ENCODE assay signal across 16 cellular contexts in the genomic region with DNA sequence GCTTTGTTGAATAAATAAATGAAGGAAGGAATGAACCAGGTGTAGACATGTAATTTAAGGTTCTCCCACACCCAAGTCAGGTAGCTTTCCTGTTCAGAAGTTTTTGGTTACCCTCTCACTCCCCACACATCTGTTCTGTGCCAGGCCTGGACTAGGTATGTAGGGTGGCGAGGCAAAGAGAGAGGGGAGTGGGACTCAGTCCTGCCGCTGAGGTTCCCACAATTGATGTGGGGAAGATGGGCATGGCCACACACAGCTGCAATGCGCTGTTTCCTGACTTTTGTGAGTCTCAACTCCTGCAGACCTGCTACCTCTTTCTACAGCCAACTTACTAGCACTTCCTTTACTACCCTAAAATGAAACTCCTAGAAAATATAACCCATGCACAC.
"Had no signal": no experiment of that assay in that cellular context is flagged by ENCODE, and none has a peak within 500 bp of the region (broad histone marks: within the 10 kb centered on the region; RNA-seq: fewer than 3 reads in every experiment).

No MANE protein-coding gene starts in this region.

- H3K27me3 ChIP-seq: brain microvascular endothelial cell had no signal

- H3K9me3 Mint-ChIP-seq: activated CD4-positive, alpha-beta memory T cell treated with anti-CD3 and anti-CD28 coated beads, Interleukin-2, amount 10 ng/mL, durations not matched to agents 7 days and 5 days; activated T-cell treated with anti-CD3 and anti-CD28 coated beads, Interleukin-2, amount 50 U/mL, for 72 hours; dendritic cell treated with granulocyte-macrophage colony-stimulating factor and Interleukin-4, amounts not matched to agents 40 ng/mL and 50 ng/mL, for 4 days; stimulated activated memory B cell treated with anti-CD40 and anti-IgM and Interleukin-4, amounts not matched to agents 10 μg/mL and 1 μg/mL and 100 μg/mL, for 72 hours; type B pancreatic cell had no signal

- H3K4me3 Mint-ChIP-seq: activated CD4-positive, alpha-beta memory T cell treated with anti-CD3 and anti-CD28 coated beads, Interleukin-2, amount 10 ng/mL, durations not matched to agents 7 days and 5 days; activated naive CD8-positive, alpha-beta T cell; activated T-cell treated with anti-CD3 and anti-CD28 coated beads, Interleukin-2, amount 50 U/mL, for 72 hours; dendritic cell treated with granulocyte-macrophage colony-stimulating factor and Interleukin-4, amounts not matched to agents 40 ng/mL and 50 ng/mL, for 4 days; naive B cell; stimulated activated memory B cell treated with anti-CD40 and anti-IgM and Interleukin-4, amounts not matched to agents 10 μg/mL and 1 μg/mL and 100 μg/mL, for 72 hours; type B pancreatic cell had no signal

- H3K36me3 Mint-ChIP-seq: activated naive CD8-positive, alpha-beta T cell; naive B cell; stimulated activated memory B cell treated with anti-CD40 and anti-IgM and Interleukin-4, amounts not matched to agents 10 μg/mL and 1 μg/mL and 100 μg/mL, for 72 hours; type B pancreatic cell had no signal

- H3K36me3 ChIP-seq: brain microvascular endothelial cell had no signal

- H3K4me1 Mint-ChIP-seq: naive B cell; stimulated activated memory B cell treated with anti-CD40 and anti-IgM and Interleukin-4, amounts not matched to agents 10 μg/mL and 1 μg/mL and 100 μg/mL, for 72 hours had no signal

- H3K27ac Mint-ChIP-seq: activated CD4-positive, alpha-beta memory T cell treated with anti-CD3 and anti-CD28 coated beads, Interleukin-2, amount 10 ng/mL, durations not matched to agents 7 days and 5 days; activated naive CD8-positive, alpha-beta T cell; activated T-cell treated with anti-CD3 and anti-CD28 coated beads, Interleukin-2, amount 50 U/mL, for 72 hours; stimulated activated memory B cell treated with anti-CD40 and anti-IgM and Interleukin-4, amounts not matched to agents 10 μg/mL and 1 μg/mL and 100 μg/mL, for 72 hours; type B pancreatic cell had no signal

- DNase-seq: activated CD4-positive, alpha-beta memory T cell treated with anti-CD3 and anti-CD28 coated beads, Interleukin-2, amount 10 ng/mL, durations not matched to agents 7 days and 5 days; activated CD4-positive, alpha-beta T cell treated with anti-CD3 and anti-CD28 coated beads for 4 hours; activated gamma-delta T cell treated with Interleukin-2 at 50 U/mL for 16 hours; activated T-cell treated with anti-CD3 and anti-CD28 coated beads, Interleukin-2, amount 50 U/mL, for 72 hours; amniotic stem cell; brain microvascular endothelial cell; hippocampal formation; midbrain; naive B cell; retina; stimulated activated CD4-positive, alpha-beta T cell treated with anti-CD3 and anti-CD28 coated beads, Interleukin-2, amount 100 ng/mL, for 48 hours; T-helper 2 cell had no signal

- H3K27ac ChIP-seq: brain microvascular endothelial cell had no signal

- H3K27me3 Mint-ChIP-seq: dendritic cell treated with granulocyte-macrophage colony-stimulating factor and Interleukin-4, amounts not matched to agents 40 ng/mL and 50 ng/mL, for 4 days; stimulated activated memory B cell treated with anti-CD40 and anti-IgM and Interleukin-4, amounts not matched to agents 10 μg/mL and 1 μg/mL and 100 μg/mL, for 72 hours; type B pancreatic cell had no signal
